In the genomic region with DNA sequence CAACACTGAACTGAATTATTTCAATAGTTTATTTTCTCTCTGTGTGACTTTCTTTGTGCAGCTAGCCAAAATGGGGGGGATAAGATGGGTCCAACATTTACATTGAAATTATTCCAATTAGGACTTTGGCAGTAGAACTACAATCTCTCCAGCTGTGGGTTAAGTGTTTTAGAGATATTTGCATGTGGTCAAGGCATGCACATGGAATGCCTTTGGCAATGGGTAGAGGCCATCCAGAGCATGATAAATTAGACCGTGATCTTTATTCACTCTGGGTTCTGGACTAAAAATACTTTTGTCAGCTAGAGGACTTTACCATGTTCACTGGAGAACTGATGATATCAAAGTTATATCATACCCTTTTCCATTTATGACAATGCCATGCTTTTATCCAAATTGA, we compare ENCODE assay signal across 22 cellular contexts.
DNase-seq lines count a peak whose midpoint lies in the region; ATAC-seq and TF ChIP-seq lines count a peak whose summit lies in the region.
"Had no signal": no experiment of that assay in that cellular context is flagged by ENCODE, and none has a peak within 500 bp of the region (broad histone marks: within the 10 kb centered on the region; RNA-seq: fewer than 3 reads in every experiment).

No MANE protein-coding gene starts in this region.

- no peak for DNase-seq in heart right ventricle
- DNase-seq in left ventricle myocardium inferior = no peak
- DNase-seq in SK-MEL-5 (ENCODE audit: low read depth, low spot score) = peak; percentile 4
- DNase-seq in fibroblast of peridontal ligament (ENCODE audit: extremely low read depth) = peak; percentile 61
- peak; percentile 23 for DNase-seq in stromal cell of bone marrow (ENCODE audit: low read depth)
- DNase-seq in activated CD8-positive, alpha-beta memory T cell treated with anti-CD3 and anti-CD28 coated beads for 24 hours = no peak
- no peak for DNase-seq in sigmoid colon
- DNase-seq in germinal center (ENCODE audit: low spot score) = no peak
- DNase-seq: activated T-cell treated with anti-CD3 and anti-CD28 coated beads, Interleukin-2, amount 50 U/mL, for 72 hours; aorta; cerebellar nuclear complex; GM23248; Kasumi-1; naive thymus-derived CD8-positive, alpha-beta T cell; NCI-H1092; NCI-H524 treated with DMSO at 0.1 percent for 48 hours; PC-9; SJCRH30; upper lobe of left lung had no signal

- peaks cover 0 to 7% (median 0%) of the 10 kb centered on the region in 9 donors for H3K4me1 ChIP-seq in heart right ventricle
- peaks cover 8% of the 10 kb centered on the region for H3K4me1 ChIP-seq in left ventricle myocardium inferior
- H3K4me1 ChIP-seq in sigmoid colon = no peaks in the 10 kb centered on the region
- H3K4me1 ChIP-seq: A549, BLaER1, SJCRH30, upper lobe of left lung had no signal

- no peaks in the 10 kb centered on the region for H3K9me3 ChIP-seq in heart right ventricle
- no peaks in the 10 kb centered on the region for H3K9me3 ChIP-seq in left ventricle myocardium inferior (replicated peaks)
- no peaks in the 10 kb centered on the region for H3K9me3 ChIP-seq in sigmoid colon
- H3K9me3 ChIP-seq: A549, BLaER1, SJCRH30, upper lobe of left lung had no signal

- in situ Hi-C loops in SK-MEL-5 (cut with HindIII; ENCODE audit: low pct_unique_long_range_greater_than_20kb, low sequenced_read_pairs) = no loop called here

- intact Hi-C loops in heart right ventricle (cut with DNase I) = no loop called here
- intact Hi-C loops in left ventricle myocardium inferior (cut with micrococcal nuclease) = no loop called here
- intact Hi-C loops in sigmoid colon (cut with DNase I) = no loop called here

- TF ChIP-seq CTCF in heart right ventricle (IDR thresholded peaks at IDR 0.05) (no peak), left ventricle myocardium inferior (IDR thresholded peaks at IDR 0.05; ENCODE audit: borderline replicate concordance) (no peak), sigmoid colon (IDR thresholded peaks at IDR 0.05) (no peak)

- H3K4me3 ChIP-seq in heart right ventricle (no peak overlapping the region), left ventricle myocardium inferior (no peak overlapping the region), sigmoid colon (no peak overlapping the region)
- H3K4me3 ChIP-seq: A549, BLaER1, GM23248, PC-9, SJCRH30, upper lobe of left lung had no signal

- H3K27me3 ChIP-seq in heart right ventricle = no peaks in the 10 kb centered on the region
- no peaks in the 10 kb centered on the region for H3K27me3 ChIP-seq in left ventricle myocardium inferior (ENCODE audit: low read depth)
- H3K27me3 ChIP-seq in sigmoid colon = no peaks in the 10 kb centered on the region
- H3K27me3 ChIP-seq: BLaER1, SJCRH30, upper lobe of left lung had no signal

- peak in 5 of 8 donors; percentile 45 to 85 (median 55) for ATAC-seq in heart right ventricle
- ATAC-seq: A549; activated T-cell treated with anti-CD3 and anti-CD28 coated beads, Interleukin-2, amount 50 U/mL, for 72 hours; naive thymus-derived CD8-positive, alpha-beta T cell had no signal

- TF ChIP-seq EP300 in sigmoid colon (IDR thresholded peaks at IDR 0.05) = no peak

- H3K36me3 ChIP-seq in heart right ventricle = no peaks in the 10 kb centered on the region
- no peaks in the 10 kb centered on the region for H3K36me3 ChIP-seq in left ventricle myocardium inferior
- H3K36me3 ChIP-seq in sigmoid colon = no peaks in the 10 kb centered on the region
- H3K36me3 ChIP-seq: BLaER1, SJCRH30, upper lobe of left lung had no signal

- WGBS in heart right ventricle, 2 donors = 31 to 33% methylated on average over 1 of the region's 1 CpG
- WGBS in sigmoid colon, 2 donors = 79 to 83% methylated on average over 1 of the region's 1 CpG

- TF ChIP-seq POLR2A in sigmoid colon (IDR thresholded peaks at IDR 0.05) = no peak

- H3K27ac ChIP-seq in heart right ventricle = peak overlapping the region in 1 of 10 donors; percentile 17
- H3K27ac ChIP-seq in left ventricle myocardium inferior (replicated peaks) = no peak overlapping the region
- no peak overlapping the region for H3K27ac ChIP-seq in sigmoid colon
- H3K27ac ChIP-seq: A549, BLaER1, epithelial cell of prostate, GM23248, PC-9, SJCRH30, upper lobe of left lung had no signal

Comparison
In these comparisons a context has a peak if more than half of its experiments do, and no peak if none do; other contexts are left out.
1. DNase-seq: peak in SK-MEL-5 (single experiment), fibroblast of peridontal ligament (single experiment) and stromal cell of bone marrow (single experiment); none in heart right ventricle (0 of 2), left ventricle myocardium inferior (single experiment), activated CD8-positive, alpha-beta memory T cell treated with anti-CD3 and anti-CD28 coated beads for 24 hours (single experiment), sigmoid colon (single experiment) and germinal center (single experiment).